ENCODE assay signal across 27 cellular contexts in the genomic region with DNA sequence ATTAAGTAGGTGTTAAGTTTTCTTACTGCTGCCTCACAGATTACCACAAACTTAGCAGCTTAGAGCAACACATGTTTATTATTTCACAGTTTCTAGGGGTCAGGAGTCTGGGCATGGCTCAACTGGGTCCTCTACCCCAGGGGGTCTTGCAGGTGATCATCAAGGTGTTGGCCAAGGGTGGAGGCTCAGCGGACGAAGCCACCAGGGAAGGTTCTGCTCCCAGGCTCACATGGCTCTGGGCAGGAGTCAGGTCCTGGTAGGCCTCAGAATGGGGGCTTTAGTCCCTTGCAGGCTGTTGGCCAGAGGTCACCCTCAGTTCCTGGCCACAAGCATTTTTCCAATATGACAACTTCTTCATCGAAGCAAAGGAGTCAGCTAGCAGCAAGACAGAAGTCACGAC.
"Had no signal": no experiment of that assay in that cellular context is flagged by ENCODE, and none has a peak within 500 bp of the region (broad histone marks: within the 10 kb centered on the region; RNA-seq: fewer than 3 reads in every experiment).

No MANE protein-coding gene starts in this region.

- H3K27ac Mint-ChIP-seq: mesothelial cell of epicardium; naive B cell; natural killer cell; nephron progenitor cell; stimulated activated memory B cell treated with anti-CD40 and anti-IgM and Interleukin-4, amounts not matched to agents 10 μg/mL and 1 μg/mL and 100 μg/mL, for 72 hours; stimulated activated naive CD8-positive, alpha-beta T cell treated with anti-CD3 and anti-CD28 coated beads, Interleukin-15, amount 100 ng/mL, for 72 hours had no signal

- H3K4me1 Mint-ChIP-seq: naive B cell; stimulated activated naive CD8-positive, alpha-beta T cell treated with anti-CD3 and anti-CD28 coated beads, Interleukin-15, amount 100 ng/mL, for 72 hours had no signal

- DNase-seq: head of caudate nucleus; hippocampal formation; kidney; left ventricle myocardium inferior; mesendoderm; naive B cell; natural killer cell; nephron progenitor cell; occipital lobe; retina; right cardiac atrium; small intestine; stimulated activated CD4-positive, alpha-beta T cell treated with anti-CD3 and anti-CD28 coated beads, Interleukin-1b, Interleukin-23, amount 100 ng/mL, for 48 hours; stimulated activated CD4-positive, alpha-beta T cell treated with anti-CD3 and anti-CD28 coated beads, Interleukin-2, amount 100 ng/mL, for 48 hours; stimulated activated CD4-positive, alpha-beta T cell treated with anti-CD3 and anti-CD28 coated beads, Interleukin-4, amount 100 ng/mL, for 4 hours; stimulated activated CD8-positive, alpha-beta memory T cell treated with anti-CD3 and anti-CD28 coated beads, Interleukin-4, amount 100 ng/mL, for 48 hours; stimulated activated naive CD4-positive, alpha-beta T cell treated with Interleukin-2 at 50 U/mL for 16 hours; stimulated activated naive CD8-positive, alpha-beta T cell treated with anti-CD3 and anti-CD28 coated beads, Interleukin-15, amount 100 ng/mL, for 72 hours; substantia nigra; transverse colon; upper lobe of left lung had no signal

- H3K36me3 Mint-ChIP-seq: mesothelial cell of epicardium; natural killer cell; stimulated activated memory B cell treated with anti-CD40 and anti-IgM and Interleukin-4, amounts not matched to agents 10 μg/mL and 1 μg/mL and 100 μg/mL, for 72 hours had no signal

- H3K27me3 ChIP-seq: transverse colon, upper lobe of left lung had no signal

- ATAC-seq: natural killer cell; right cardiac atrium; sciatic nerve; stimulated activated memory B cell treated with anti-CD40 and anti-IgM and Interleukin-4, amounts not matched to agents 10 μg/mL and 1 μg/mL and 100 μg/mL, for 72 hours; stimulated activated naive CD8-positive, alpha-beta T cell treated with anti-CD3 and anti-CD28 coated beads, Interleukin-15, amount 100 ng/mL, for 72 hours had no signal

- H3K4me1 ChIP-seq: prostate gland, transverse colon, upper lobe of left lung had no signal

- H3K36me3 ChIP-seq: left ventricle myocardium inferior, neutrophil, prostate gland, transverse colon, upper lobe of left lung had no signal

- H3K4me3 ChIP-seq: left ventricle myocardium inferior, lung, prostate gland, transverse colon, upper lobe of left lung had no signal

- H3K4me3 Mint-ChIP-seq: mesothelial cell of epicardium; naive B cell; natural killer cell; nephron progenitor cell; stimulated activated memory B cell treated with anti-CD40 and anti-IgM and Interleukin-4, amounts not matched to agents 10 μg/mL and 1 μg/mL and 100 μg/mL, for 72 hours; stimulated activated naive CD8-positive, alpha-beta T cell treated with anti-CD3 and anti-CD28 coated beads, Interleukin-15, amount 100 ng/mL, for 72 hours had no signal

- H3K9me3 ChIP-seq: left ventricle myocardium inferior, neutrophil, prostate gland, transverse colon, upper lobe of left lung had no signal

- H3K27ac ChIP-seq: left ventricle myocardium inferior, neutrophil, prostate gland, transverse colon, upper lobe of left lung had no signal

- H3K9me3 Mint-ChIP-seq: natural killer cell; stimulated activated naive CD8-positive, alpha-beta T cell treated with anti-CD3 and anti-CD28 coated beads, Interleukin-15, amount 100 ng/mL, for 72 hours had no signal
